In the genomic region with DNA sequence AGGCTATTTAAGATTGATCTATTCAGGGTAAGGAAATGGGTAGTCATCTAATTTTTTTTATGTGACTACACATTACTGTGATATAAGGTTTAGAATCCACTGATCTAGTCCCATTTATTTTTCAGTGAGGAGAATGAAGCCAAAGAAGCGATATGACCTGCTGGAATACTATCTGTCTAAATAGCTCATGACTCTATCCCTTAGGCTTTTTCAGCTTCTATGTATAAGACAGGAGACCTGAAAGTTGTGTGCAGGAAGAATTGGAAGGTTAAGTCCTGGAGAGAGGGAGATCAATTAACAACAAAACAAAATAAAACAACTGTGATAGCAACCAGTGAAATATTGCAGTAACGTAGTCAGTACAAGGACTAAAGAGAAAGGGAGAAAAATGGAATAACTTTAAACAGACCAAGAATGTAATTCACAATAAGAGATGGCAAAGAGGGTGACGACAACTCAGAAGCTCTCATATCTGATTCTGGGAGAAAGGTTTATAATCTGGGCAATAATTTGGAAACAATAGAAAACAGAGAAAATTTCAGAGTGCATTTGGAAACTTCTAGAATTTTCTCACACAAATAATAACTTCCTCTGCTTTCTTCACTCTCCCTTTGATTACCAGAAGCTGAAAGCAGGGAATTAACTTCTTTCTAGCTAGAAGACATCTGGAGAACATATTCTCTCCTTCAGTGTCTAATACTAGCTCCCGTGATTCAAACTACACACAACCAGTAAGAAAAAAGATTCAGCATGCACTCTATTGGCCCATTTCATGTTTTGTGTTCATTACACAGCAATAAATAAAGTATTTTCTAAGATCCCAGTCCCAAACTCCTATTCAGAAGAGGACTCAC, we compare ENCODE assay signal across 8 cellular contexts. TPM values are rescaled to one million over a fixed set of nuclear protein-coding genes. Genes with fewer than 3 reads are reported as not detected.
DNase-seq lines count a peak whose midpoint lies in the region; ATAC-seq and TF ChIP-seq lines count a peak whose summit lies in the region.

No MANE protein-coding gene starts in this region.

- H2AFZ ChIP-seq in hepatocyte: no peak overlapping the region

- 60% methylated on average over 4 of the region's 4 CpGs for WGBS in hepatocyte (ENCODE audit: low lambda C conversion rate, missing lambda C conversion rate)

- no peaks in the 10 kb centered on the region for H3K36me3 Mint-ChIP-seq in activated T-cell treated with anti-CD3 and anti-CD28 coated beads, Interleukin-2, amount 50 U/mL, for 24 hours (ENCODE audit: low read depth)

- peak overlapping the region; percentile 80 for H3K4me3 Mint-ChIP-seq in activated T-cell treated with anti-CD3 and anti-CD28 coated beads, Interleukin-2, amount 50 U/mL, for 24 hours

- H3K27me3 ChIP-seq in hepatocyte: no peaks in the 10 kb centered on the region
- no peaks in the 10 kb centered on the region for H3K27me3 ChIP-seq in upper lobe of right lung

- TF ChIP-seq CTCF in hepatocyte (IDR thresholded peaks at IDR 0.05; ENCODE audit: poor library complexity) (no peak), upper lobe of right lung (IDR thresholded peaks at IDR 0.05) (no peak)

- no peak overlapping the region for H3K9ac ChIP-seq in SK-N-MC (ENCODE audit: insufficient read length)

- H3K79me2 ChIP-seq in hepatocyte: no peaks in the 10 kb centered on the region

- H3K4me3 ChIP-seq in SK-N-MC (peak overlapping the region; percentile 67), hepatocyte (no peak overlapping the region), upper lobe of right lung (peak overlapping the region; percentile 48)

- ATAC-seq in upper lobe of right lung (no peak), GM21576 (IDR thresholded peaks at IDR 0.05; ENCODE audit: unreplicated experiment) (no peak), GM19467 (IDR thresholded peaks at IDR 0.05; ENCODE audit: unreplicated experiment) (no peak)

- H3K9me3 ChIP-seq in SK-N-MC (ENCODE audit: low read depth, low read length): no peaks in the 10 kb centered on the region
- no peaks in the 10 kb centered on the region for H3K9me3 ChIP-seq in hepatocyte (ENCODE audit: low read depth)
- H3K9me3 ChIP-seq in upper lobe of right lung: no peaks in the 10 kb centered on the region

- H3K27ac ChIP-seq in SK-N-MC (no peak overlapping the region), hepatocyte (no peak overlapping the region), upper lobe of right lung (peak overlapping the region; percentile 78)

- H3K4me2 ChIP-seq in hepatocyte: peak overlapping the region; percentile 61

- H3K9me2 ChIP-seq in hepatocyte (replicated peaks; ENCODE audit: insufficient read depth): no peaks in the 10 kb centered on the region

- no peaks in the 10 kb centered on the region for H3K36me3 ChIP-seq in SK-N-MC (ENCODE audit: insufficient read depth, low read length)
- H3K36me3 ChIP-seq in hepatocyte (replicated peaks; ENCODE audit: insufficient read depth, low read depth): no peaks in the 10 kb centered on the region
- H3K36me3 ChIP-seq in upper lobe of right lung: no peaks in the 10 kb centered on the region

- intact Hi-C loops in upper lobe of right lung (cut with DNase I): no loop called here

- H3K9me3 Mint-ChIP-seq in activated T-cell treated with anti-CD3 and anti-CD28 coated beads, Interleukin-2, amount 50 U/mL, for 24 hours: peaks cover 4% of the 10 kb centered on the region

- peaks cover 57% of the 10 kb centered on the region for H3K4me1 Mint-ChIP-seq in activated T-cell treated with anti-CD3 and anti-CD28 coated beads, Interleukin-2, amount 50 U/mL, for 24 hours (ENCODE audit: low read depth)

- H3K4me1 ChIP-seq in hepatocyte (ENCODE audit: insufficient read depth) (no peaks in the 10 kb centered on the region), upper lobe of right lung (no peaks in the 10 kb centered on the region)

- no peak for DNase-seq in activated T-cell treated with anti-CD3 and anti-CD28 coated beads, Interleukin-2, amount 50 U/mL, for 24 hours
- no peak for DNase-seq in activated T-cell treated with anti-CD3 and anti-CD28 coated beads, Interleukin-2, amount 50 U/mL, for 1 hour
- DNase-seq in SK-N-MC (ENCODE audit: low read depth, low spot score) (no peak), hepatocyte (ENCODE audit: low spot score) (no peak), upper lobe of right lung (no peak), AML-193 (lab: John Stamatoyannopoulos, UW) (no peak)

- H3K27me3 Mint-ChIP-seq in activated T-cell treated with anti-CD3 and anti-CD28 coated beads, Interleukin-2, amount 50 U/mL, for 24 hours: no peaks in the 10 kb centered on the region

- H3K27ac Mint-ChIP-seq in activated T-cell treated with anti-CD3 and anti-CD28 coated beads, Interleukin-2, amount 50 U/mL, for 24 hours: peak overlapping the region; percentile 84

- no peaks in the 10 kb centered on the region for H4K20me1 ChIP-seq in hepatocyte (ENCODE audit: insufficient read depth, poor library complexity, severe bottlenecking)

RNA-seq across cellular contexts. Expression of a gene that starts 19.2 kb away (rescaled TPM):
- total RNA-seq in hepatocyte: 0.13 and 0.36 TPM in 2 replicates
- 0.42 TPM in 1 of 2 replicates, not detected in the other for polyA plus RNA-seq in hepatocyte
- 2.4 TPM for total RNA-seq in upper lobe of right lung

RNA-seq across cellular contexts. Expression of a gene that starts 50.9 kb away (rescaled TPM):
- total RNA-seq in hepatocyte (50.9 and 56.1 TPM in 2 replicates), upper lobe of right lung (101 TPM)
- 15.8 and 18.8 TPM in 2 replicates for polyA plus RNA-seq in hepatocyte
